In the genomic region with DNA sequence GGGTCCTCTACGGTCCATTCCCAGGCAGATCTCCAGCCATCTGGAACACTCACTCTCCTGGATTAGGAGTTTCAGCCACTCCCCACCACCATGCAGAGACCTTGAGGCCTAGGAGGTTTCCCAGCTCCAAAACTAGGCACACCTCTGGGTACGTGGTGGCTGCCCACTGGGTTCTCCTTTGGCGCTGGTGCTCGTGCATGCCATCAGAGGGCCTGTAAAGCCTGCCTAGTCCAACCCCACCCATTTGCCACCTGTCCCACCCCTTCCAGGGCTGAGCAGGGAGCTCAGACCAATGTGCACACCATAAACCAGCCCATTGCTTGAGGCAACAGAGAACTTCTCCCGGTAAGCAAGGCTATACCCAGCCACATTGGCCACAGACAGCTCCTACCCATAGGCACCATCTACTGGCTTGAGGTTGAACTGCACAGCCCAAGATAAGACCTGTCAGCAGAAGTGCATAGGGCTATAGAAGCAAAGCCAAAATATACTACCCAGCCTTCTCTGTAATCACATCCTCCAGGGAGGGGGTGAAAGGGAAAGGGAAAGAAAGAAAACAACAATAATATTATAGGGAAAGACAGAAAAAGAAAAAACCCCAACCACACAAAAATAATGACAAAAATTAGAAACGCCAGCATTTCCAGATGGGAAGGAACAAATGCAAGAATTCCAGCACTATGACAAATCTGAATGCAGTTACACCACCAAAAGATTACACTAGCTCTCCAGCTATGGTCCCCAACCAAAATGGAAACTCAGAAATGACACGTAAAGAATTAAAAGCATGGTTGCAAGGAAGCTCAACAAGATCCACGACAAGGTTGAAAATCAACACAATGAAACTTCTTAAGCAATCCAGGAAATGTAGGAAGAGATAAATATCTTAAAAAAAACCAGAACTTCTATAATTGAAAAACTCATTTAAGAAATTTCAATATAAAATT, we compare ENCODE assay signal across 9 cellular contexts.
DNase-seq lines count a peak whose midpoint lies in the region; ATAC-seq and TF ChIP-seq lines count a peak whose summit lies in the region.
"Had no signal": no experiment of that assay in that cellular context is flagged by ENCODE, and none has a peak within 500 bp of the region (broad histone marks: within the 10 kb centered on the region; RNA-seq: fewer than 3 reads in every experiment).

No MANE protein-coding gene starts in this region.

- TF ChIP-seq CTCF in C4-2B (conservative IDR thresholded peaks at IDR 0.05) (peak; percentile 87), fibroblast of the aortic adventitia (IDR thresholded peaks at IDR 0.05; ENCODE audit: insufficient read depth, low read length) (peak; percentile 96), psoas muscle (IDR thresholded peaks at IDR 0.05) (peak; percentile 45)

- no peaks in the 10 kb centered on the region for H3K36me3 ChIP-seq in psoas muscle (ENCODE audit: insufficient read depth in 1 of 2, low read depth in 1 of 2)

- peaks cover 8% of the 10 kb centered on the region for H3K9me3 ChIP-seq in psoas muscle

- peak; percentile 62 for DNase-seq in MV-4-11 (lab: John Stamatoyannopoulos, UW)
- DNase-seq in UCSD-AML1 (lab: John Stamatoyannopoulos, UW; ENCODE audit: unreplicated experiment), result peak; percentile 32
- DNase-seq in fibroblast of the aortic adventitia (ENCODE audit: low read depth), result peak; percentile 68
- DNase-seq in psoas muscle, result no peak
- no peak for DNase-seq in GOT3 (lab: John Stamatoyannopoulos, UW)

- WGBS in psoas muscle, 3 donors, result 66 to 68% (median 68%) methylated on average over 8 of the region's 8 CpGs

- H3K4me3 ChIP-seq in fibroblast of the aortic adventitia (ENCODE audit: low read depth, low read length), result no peak overlapping the region
- no peak overlapping the region for H3K4me3 ChIP-seq in psoas muscle
- H3K4me3 ChIP-seq: skin epidermis had no signal

- intact Hi-C loops in psoas muscle (cut with DNase I), result no loop called here

- H3K4me1 ChIP-seq in psoas muscle, result no peaks in the 10 kb centered on the region

- H3K27ac ChIP-seq in C4-2B (no peak overlapping the region), psoas muscle (no peak overlapping the region)
- H3K27ac ChIP-seq: skin epidermis had no signal

- ATAC-seq in GM18508 (IDR thresholded peaks at IDR 0.05; ENCODE audit: insufficient read depth, unreplicated experiment) (peak; percentile 94), HG02798 (IDR thresholded peaks at IDR 0.05; ENCODE audit: poor library complexity, unreplicated experiment) (peak; percentile 99), psoas muscle (peak in 2 of 4 donors; percentile 54 to 67)

- H3K27me3 ChIP-seq in psoas muscle (ENCODE audit: insufficient read depth in 3 of 3, low read length in 2 of 3), result no peaks in the 10 kb centered on the region

Comparison
In these comparisons a context has a peak if more than half of its experiments do, and no peak if none do; other contexts are left out.
1. CTCF ChIP-seq: peak in every context shown above with its lines; median percentile 96 in fibroblast of the aortic adventitia; 87 in C4-2B; 45 in psoas muscle.
2. DNase-seq: peak in MV-4-11 (single experiment), UCSD-AML1 (single experiment) and fibroblast of the aortic adventitia (single experiment); none in psoas muscle (0 of 2) and GOT3 (single experiment).